ENCODE assay signal across 2 cellular contexts in the genomic region with DNA sequence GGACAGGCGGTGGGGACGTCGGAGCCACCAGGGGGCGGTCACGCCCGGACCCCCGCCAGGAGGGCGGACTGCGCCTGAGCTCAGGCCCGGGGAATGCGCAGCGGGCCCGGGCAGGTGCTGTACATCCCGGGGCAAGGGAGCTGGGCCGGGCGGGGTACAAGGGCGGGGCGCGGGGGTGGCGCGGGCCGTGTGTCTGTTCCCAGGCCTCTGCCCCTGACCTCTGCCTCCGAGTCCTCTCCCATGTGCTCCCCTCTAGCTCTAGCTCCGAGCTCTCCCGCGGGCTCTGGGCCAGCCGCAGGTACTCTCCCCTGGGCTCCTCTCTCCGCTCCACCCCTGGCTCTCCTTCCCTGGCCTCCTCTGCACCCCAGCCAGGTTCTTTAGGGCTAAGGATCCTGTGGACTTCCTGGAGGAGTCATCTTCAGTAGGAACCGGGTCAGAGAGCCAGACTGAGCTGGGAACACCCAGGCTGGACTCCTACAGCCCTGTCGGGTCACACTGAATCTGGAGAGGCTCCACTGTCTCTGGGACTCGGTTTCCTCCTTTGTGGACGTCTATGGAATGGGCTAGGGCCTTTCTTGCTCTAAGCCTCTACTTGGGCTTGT.
A peak's percentile ranks its signal among the peaks of the same experiment; 100 is the strongest.
TF ChIP-seq lines count a peak whose summit lies in the region.

No MANE protein-coding gene starts in this region.

TF ChIP-seq in A549, 52 proteins besides CTCF, POLR2A, EP300 and RAD21:
- TF ChIP-seq RNF2 (IDR thresholded peaks at IDR 0.05; ENCODE audit: borderline replicate concordance, low read depth) (no peak), CBX8 (IDR thresholded peaks at IDR 0.05) (no peak), ATOH8 (CRISPR knock-in tag; IDR thresholded peaks at IDR 0.05; ENCODE audit: low read depth) (no peak), SMC3 (IDR thresholded peaks at IDR 0.05) (peak; percentile 76), FOXS1 (CRISPR knock-in tag; IDR thresholded peaks at IDR 0.05) (no peak), ZC3H11A (IDR thresholded peaks at IDR 0.05) (no peak), MAZ (IDR thresholded peaks at IDR 0.05; ENCODE audit: borderline replicate concordance, low read depth, low read length) (peak; percentile 17; the same call in 1 of the 2 replicates), ZNF302 (CRISPR knock-in tag; IDR thresholded peaks at IDR 0.05) (no peak), JUN (IDR thresholded peaks at IDR 0.05) (peak in 1 of 2 experiments; percentile 39; a peak in 1 of 5 replicates), NR3C1 (IDR thresholded peaks at IDR 0.05) (no peak), HES2 (IDR thresholded peaks at IDR 0.05) (no peak), NFE2L2 (conservative IDR thresholded peaks at IDR 0.05; ENCODE audit: low read length) (no peak), ZFP36 (IDR thresholded peaks at IDR 0.05; ENCODE audit: borderline replicate concordance, partially characterized antibody) (peak; percentile 33), CEBPB (IDR thresholded peaks at IDR 0.05) (no peak), TFCP2L1 (CRISPR knock-in tag; IDR thresholded peaks at IDR 0.05) (no peak), E2F6 (IDR thresholded peaks at IDR 0.05; ENCODE audit: borderline replicate concordance, low read depth) (no peak), EHF (CRISPR knock-in tag; IDR thresholded peaks at IDR 0.05) (no peak), MAFK (IDR thresholded peaks at IDR 0.05; ENCODE audit: partially characterized antibody) (no peak), SREBF2 (IDR thresholded peaks at IDR 0.05) (no peak), MAX (IDR thresholded peaks at IDR 0.05) (peak; percentile 67; the same call in 1 of the 2 replicates), PBX3 (IDR thresholded peaks at IDR 0.05) (no peak)
- TF ChIP-seq, protein P1, sequence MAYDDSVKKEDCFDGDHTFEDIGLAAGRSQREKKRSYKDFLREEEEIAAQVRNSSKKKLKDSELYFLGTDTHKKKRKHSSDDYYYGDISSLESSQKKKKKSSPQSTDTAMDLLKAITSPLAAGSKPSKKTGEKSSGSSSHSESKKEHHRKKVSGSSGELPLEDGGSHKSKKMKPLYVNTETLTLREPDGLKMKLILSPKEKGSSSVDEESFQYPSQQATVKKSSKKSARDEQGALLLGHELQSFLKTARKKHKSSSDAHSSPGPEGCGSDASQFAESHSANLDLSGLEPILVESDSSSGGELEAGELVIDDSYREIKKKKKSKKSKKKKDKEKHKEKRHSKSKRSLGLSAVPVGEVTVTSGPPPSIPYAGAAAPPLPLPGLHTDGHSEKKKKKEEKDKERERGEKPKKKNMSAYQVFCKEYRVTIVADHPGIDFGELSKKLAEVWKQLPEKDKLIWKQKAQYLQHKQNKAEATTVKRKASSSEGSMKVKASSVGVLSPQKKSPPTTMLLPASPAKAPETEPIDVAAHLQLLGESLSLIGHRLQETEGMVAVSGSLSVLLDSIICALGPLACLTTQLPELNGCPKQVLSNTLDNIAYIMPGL (CRISPR knock-in tag; IDR thresholded peaks at IDR 0.05; ENCODE audit: borderline replicate concordance): no peak
- TF ChIP-seq, protein P2, sequence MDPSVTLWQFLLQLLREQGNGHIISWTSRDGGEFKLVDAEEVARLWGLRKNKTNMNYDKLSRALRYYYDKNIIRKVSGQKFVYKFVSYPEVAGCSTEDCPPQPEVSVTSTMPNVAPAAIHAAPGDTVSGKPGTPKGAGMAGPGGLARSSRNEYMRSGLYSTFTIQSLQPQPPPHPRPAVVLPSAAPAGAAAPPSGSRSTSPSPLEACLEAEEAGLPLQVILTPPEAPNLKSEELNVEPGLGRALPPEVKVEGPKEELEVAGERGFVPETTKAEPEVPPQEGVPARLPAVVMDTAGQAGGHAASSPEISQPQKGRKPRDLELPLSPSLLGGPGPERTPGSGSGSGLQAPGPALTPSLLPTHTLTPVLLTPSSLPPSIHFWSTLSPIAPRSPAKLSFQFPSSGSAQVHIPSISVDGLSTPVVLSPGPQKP (IDR thresholded peaks at IDR 0.05; ENCODE audit: low read depth, low read length): no peak

TF ChIP-seq in HCT116, 20 proteins besides CTCF, POLR2A, EP300 and RAD21:
- TF ChIP-seq POLR2AphosphoS5 (IDR thresholded peaks at IDR 0.05; ENCODE audit: low read depth, low read length): peak; percentile 49
- TF ChIP-seq JUND (IDR thresholded peaks at IDR 0.05): no peak
- peak; percentile 40 for TF ChIP-seq YY1 (IDR thresholded peaks at IDR 0.05; ENCODE audit: extremely low read depth, insufficient replicate concordance, low read depth, low read length)
- TF ChIP-seq ELF1 (IDR thresholded peaks at IDR 0.05; ENCODE audit: borderline replicate concordance, low read depth): no peak
- TF ChIP-seq FOSL1 (IDR thresholded peaks at IDR 0.05; ENCODE audit: low read depth): no peak
- no peak for TF ChIP-seq EZH2 (IDR thresholded peaks at IDR 0.05)
- no peak for TF ChIP-seq EZH2phosphoT487 (IDR thresholded peaks at IDR 0.05; ENCODE audit: borderline replicate concordance)
- TF ChIP-seq SP1 (IDR thresholded peaks at IDR 0.05; ENCODE audit: low read depth): no peak; the same call in 1 of the 2 replicates
- 0 out of 2 replicates have a peak, but pooled peaks have one; percentile 60 for TF ChIP-seq MAX (IDR thresholded peaks at IDR 0.05)
- peak; percentile 66 for TF ChIP-seq EGR1 (IDR thresholded peaks at IDR 0.05; ENCODE audit: low read depth)
- TF ChIP-seq ZFX (IDR thresholded peaks at IDR 0.05): peak; percentile 55; the same call in 1 of the 2 replicates
- no peak for TF ChIP-seq CBX3 (IDR thresholded peaks at IDR 0.05; ENCODE audit: low read depth)
- no peak for TF ChIP-seq SRF (IDR thresholded peaks at IDR 0.05; ENCODE audit: low read depth)
- TF ChIP-seq TCF7L2 (IDR thresholded peaks at IDR 0.05; ENCODE audit: borderline replicate concordance, extremely low read depth, insufficient read depth, insufficient read length): peak; percentile 9
